In the genomic region with DNA sequence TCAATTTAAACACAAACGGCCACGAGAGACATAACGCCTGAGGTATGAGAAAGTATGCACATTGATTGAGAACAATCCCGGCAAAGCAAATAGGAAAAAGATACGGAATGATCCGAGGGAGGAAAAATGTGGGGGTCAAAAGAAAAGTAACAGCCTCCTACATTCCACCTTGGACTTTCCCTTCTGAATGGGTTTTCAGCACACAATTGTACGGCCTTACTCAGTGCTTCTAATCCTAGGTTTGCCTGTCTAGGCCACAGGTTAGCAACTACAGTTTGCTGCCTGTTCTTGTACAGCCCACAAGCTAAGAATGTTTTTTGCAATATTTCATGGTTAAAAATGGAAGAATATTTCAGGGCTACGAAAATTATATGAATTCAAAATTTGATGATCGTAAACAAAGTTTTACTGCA, we compare ENCODE assay signal across 10 cellular contexts. TPM values are rescaled to one million over a fixed set of nuclear protein-coding genes. Genes with fewer than 3 reads are reported as not detected.
A peak's percentile ranks its signal among the peaks of the same experiment; 100 is the strongest.
DNase-seq lines count a peak whose midpoint lies in the region; ATAC-seq and TF ChIP-seq lines count a peak whose summit lies in the region.
"Had no signal": no experiment of that assay in that cellular context is flagged by ENCODE, and none has a peak within 500 bp of the region (broad histone marks: within the 10 kb centered on the region; RNA-seq: fewer than 3 reads in every experiment).

No MANE protein-coding gene starts in this region.

- H3K9ac ChIP-seq in GM23248 = peak overlapping the region; percentile 81

- H3K4me1 Mint-ChIP-seq in activated CD8-positive, alpha-beta T cell treated with anti-CD3 and anti-CD28 coated beads, Interleukin-2, amount 10 ng/mL, durations not matched to agents 7 days and 5 days (ENCODE audit: low read depth) = peaks cover 12% of the 10 kb centered on the region
- H3K4me1 Mint-ChIP-seq: memory B cell had no signal

- no peaks in the 10 kb centered on the region for H4K20me1 ChIP-seq in GM23248 (ENCODE audit: insufficient read depth)

- in situ Hi-C loops in GM23248 (cut with MboI) = no loop called here

- intact Hi-C loops in psoas muscle (cut with DNase I) = no loop called here

- TF ChIP-seq EP300 in gastroesophageal sphincter (IDR thresholded peaks at IDR 0.05) = no peak

- no peaks in the 10 kb centered on the region for H3F3A ChIP-seq in GM23248 (ENCODE audit: insufficient read depth)

- H3K4me3 ChIP-seq in GM23248 (peak overlapping the region; percentile 88), gastroesophageal sphincter (peak overlapping the region; percentile 66 to 71), psoas muscle (peak overlapping the region; percentile 93)

- no peaks in the 10 kb centered on the region for H3K9me3 Mint-ChIP-seq in activated CD8-positive, alpha-beta T cell treated with anti-CD3 and anti-CD28 coated beads, Interleukin-2, amount 10 ng/mL, durations not matched to agents 7 days and 5 days (ENCODE audit: insufficient read depth)
- H3K9me3 Mint-ChIP-seq: activated naive CD4-positive, alpha-beta T cell treated with anti-CD3 and anti-CD28 coated beads, Interleukin-2, amount 50 U/mL, for 24 hours had no signal

- peak overlapping the region; percentile 33; the same call in 1 of the 2 replicates for H3K27ac ChIP-seq in GM23248
- peak overlapping the region; percentile 12 to 94 (median 84) for H3K27ac ChIP-seq in gastroesophageal sphincter
- peak overlapping the region; percentile 74 for H3K27ac ChIP-seq in psoas muscle

- CTCF ChIA-PET in activated CD8-positive, alpha-beta T cell treated with anti-CD3 and anti-CD28 coated beads, Interleukin-2, amount 10 ng/mL, durations not matched to agents 7 days and 5 days (lab: Charles Lee) = no interaction called here

- no peaks in the 10 kb centered on the region for H3K9me3 ChIP-seq in GM23248 (ENCODE audit: low read depth)
- H3K9me3 ChIP-seq in gastroesophageal sphincter = peaks cover 0 to 4% (median 0%) of the 10 kb centered on the region in 3 donors
- H3K9me3 ChIP-seq in psoas muscle = no peaks in the 10 kb centered on the region

- peaks cover 58% of the 10 kb centered on the region for H3K27me3 Mint-ChIP-seq in activated CD8-positive, alpha-beta T cell treated with anti-CD3 and anti-CD28 coated beads, Interleukin-2, amount 10 ng/mL, durations not matched to agents 7 days and 5 days (ENCODE audit: low read depth)

- H3K79me2 ChIP-seq in GM23248 (ENCODE audit: insufficient read depth) = peaks cover 25% of the 10 kb centered on the region; the same call in 1 of the 2 replicates

- peaks cover 2% of the 10 kb centered on the region for H3K36me3 Mint-ChIP-seq in activated CD8-positive, alpha-beta T cell treated with anti-CD3 and anti-CD28 coated beads, Interleukin-2, amount 10 ng/mL, durations not matched to agents 7 days and 5 days (ENCODE audit: low read depth)
- H3K36me3 Mint-ChIP-seq: activated naive CD4-positive, alpha-beta T cell treated with anti-CD3 and anti-CD28 coated beads, Interleukin-2, amount 50 U/mL, for 24 hours; memory B cell had no signal

- H2AFZ ChIP-seq in GM23248 = peak overlapping the region; percentile 95

- no peaks in the 10 kb centered on the region for H3K9me2 ChIP-seq in GM23248 (ENCODE audit: insufficient read depth)

- H3K4me1 ChIP-seq in GM23248 (ENCODE audit: insufficient read depth) = no peaks in the 10 kb centered on the region
- peaks cover 0 to 37% (median 3%) of the 10 kb centered on the region in 3 donors for H3K4me1 ChIP-seq in gastroesophageal sphincter
- peaks cover 7% of the 10 kb centered on the region for H3K4me1 ChIP-seq in psoas muscle

- H3K4me3 Mint-ChIP-seq in activated CD8-positive, alpha-beta T cell treated with anti-CD3 and anti-CD28 coated beads, Interleukin-2, amount 10 ng/mL, durations not matched to agents 7 days and 5 days = peak overlapping the region; percentile 6
- H3K4me3 Mint-ChIP-seq: activated naive CD4-positive, alpha-beta T cell treated with anti-CD3 and anti-CD28 coated beads, Interleukin-2, amount 50 U/mL, for 24 hours; memory B cell had no signal

- peak overlapping the region; percentile 89 for H3K4me2 ChIP-seq in GM23248 (ENCODE audit: unreplicated experiment)

- H3K36me3 ChIP-seq in GM23248 (ENCODE audit: low read depth) (no peaks in the 10 kb centered on the region), gastroesophageal sphincter (no peaks in the 10 kb centered on the region), psoas muscle (ENCODE audit: insufficient read depth in 1 of 2, low read depth in 1 of 2) (no peaks in the 10 kb centered on the region)

- no peak overlapping the region for H3K27ac Mint-ChIP-seq in activated CD8-positive, alpha-beta T cell treated with anti-CD3 and anti-CD28 coated beads, Interleukin-2, amount 10 ng/mL, durations not matched to agents 7 days and 5 days
- H3K27ac Mint-ChIP-seq: activated naive CD4-positive, alpha-beta T cell treated with anti-CD3 and anti-CD28 coated beads, Interleukin-2, amount 50 U/mL, for 24 hours; memory B cell had no signal

- POLR2A ChIA-PET in activated CD8-positive, alpha-beta T cell treated with anti-CD3 and anti-CD28 coated beads, Interleukin-2, amount 10 ng/mL, durations not matched to agents 7 days and 5 days (lab: Charles Lee) = no interaction called here

- H3K27me3 ChIP-seq in GM23248 (replicated peaks; ENCODE audit: insufficient read depth) (no peaks in the 10 kb centered on the region), gastroesophageal sphincter (peaks cover 9% of the 10 kb centered on the region), psoas muscle (ENCODE audit: insufficient read depth in 3 of 3, low read length in 2 of 3) (no peaks in the 10 kb centered on the region)

- no peak for TF ChIP-seq POLR2A in gastroesophageal sphincter (IDR thresholded peaks at IDR 0.05)

- no peak for ATAC-seq in activated CD8-positive, alpha-beta T cell treated with anti-CD3 and anti-CD28 coated beads, Interleukin-2, amount 10 ng/mL, durations not matched to agents 7 days and 5 days
- ATAC-seq in gastroesophageal sphincter (no peak), psoas muscle (no peak), HG03108 (IDR thresholded peaks at IDR 0.05; ENCODE audit: unreplicated experiment) (no peak), GM21717 (IDR thresholded peaks at IDR 0.05; ENCODE audit: unreplicated experiment) (no peak)

- DNase-seq in GM23248 (no peak), psoas muscle (no peak), GOT3 (lab: John Stamatoyannopoulos, UW) (no peak), pons (ENCODE audit: low spot score) (no peak)
- no peak for DNase-seq in activated CD8-positive, alpha-beta T cell treated with anti-CD3 and anti-CD28 coated beads, Interleukin-2, amount 10 ng/mL, durations not matched to agents 7 days and 5 days

- TF ChIP-seq CTCF in gastroesophageal sphincter (IDR thresholded peaks at IDR 0.05) (no peak), psoas muscle (IDR thresholded peaks at IDR 0.05) (no peak)

- WGBS in GM23248 (ENCODE audit: low coverage in 1 of 2, low lambda C conversion rate in 2 of 2, missing lambda C conversion rate in 2 of 2), 2 experiments = 29 to 35% methylated on average over 9 of the region's 9 CpGs
- 32 to 38% methylated on average over 8 of the region's 9 CpGs for WGBS in gastroesophageal sphincter (ENCODE audit: low coverage in 1 of 2), 2 donors
- 37 to 54% (median 42%) methylated on average over 9 of the region's 9 CpGs for WGBS in psoas muscle, 3 donors

RNA-seq across cellular contexts. Expression of gene RNF20, which starts 46.2 kb away (rescaled TPM):
- 23.9 and 26.3 TPM in 2 replicates for total RNA-seq in GM23248 (2014; rRNA removed; shearing (Covaris generic))
- polyA plus RNA-seq in GM23248 (2016; fragmentation: Nextera tagmentation; extraction: Ambion mirVana) (29.5 and 34.3 TPM in 2 replicates), psoas muscle (10 to 100 TPM; 19.4 to 39.1 (median 19.6) TPM)
- total RNA-seq in activated CD8-positive, alpha-beta T cell treated with anti-CD3 and anti-CD28 coated beads, Interleukin-2, amount 10 ng/mL, durations not matched to agents 7 days and 5 days = 10 to 100 TPM; 39.9 to 41.3 TPM
- total RNA-seq in gastroesophageal sphincter (10 to 100 TPM; 23.6 to 40.7 (median 32.7) TPM), psoas muscle (10 to 100 TPM; 41.1 to 56.9 (median 48.4) TPM)

RNA-seq across cellular contexts. Expression of gene ALDOB, which starts 51.9 kb away (rescaled TPM):
- total RNA-seq in GM23248 (2014; rRNA removed; shearing (Covaris generic)) = not detected in 2 replicates
- 0.08 TPM in 1 of 2 replicates, not detected in the other for polyA plus RNA-seq in GM23248 (2016; fragmentation: Nextera tagmentation; extraction: Ambion mirVana)
- total RNA-seq in activated CD8-positive, alpha-beta T cell treated with anti-CD3 and anti-CD28 coated beads, Interleukin-2, amount 10 ng/mL, durations not matched to agents 7 days and 5 days = not detected
- total RNA-seq in gastroesophageal sphincter = not detected
- total RNA-seq in psoas muscle = under 1 TPM in 2 of 4 donors, not detected in 2; 0.26 to 0.82 TPM
- polyA plus RNA-seq in psoas muscle = 1 to 10 TPM in 1 of 3 donors, under 1 TPM in 2; 0.30 to 4.3 (median 0.48) TPM

Comparison
In these comparisons a context has a peak if more than half of its experiments do, and no peak if none do; other contexts are left out.
1. H3K27ac ChIP-seq: peak in every context shown above with its lines; median percentile 84 in gastroesophageal sphincter; 74 in psoas muscle; 33 in GM23248.